ENCODE assay signal across 34 cellular contexts in genomic region chr16:49400611-49401010, GRCh38. TPM values are rescaled to one million over a fixed set of nuclear protein-coding genes. Genes with fewer than 3 reads are reported as not detected.
"Had no signal": no experiment of that assay in that cellular context is flagged by ENCODE, and none has a peak within 500 bp of the region (broad histone marks: within the 10 kb centered on the region; RNA-seq: fewer than 3 reads in every experiment).

No MANE protein-coding gene starts in this region.

- H3K4me1 ChIP-seq: ascending aorta, breast epithelium, colonic mucosa, esophagus squamous epithelium, gastroesophageal sphincter had no signal

- DNase-seq: activated CD4-positive, alpha-beta memory T cell treated with anti-CD3 and anti-CD28 coated beads, Interleukin-2, amount 10 ng/mL, durations not matched to agents 7 days and 5 days; activated CD4-positive, alpha-beta T cell treated with anti-CD3 and anti-CD28 coated beads for 1 hour; activated CD4-positive, alpha-beta T cell treated with anti-CD3 and anti-CD28 coated beads for 4 hours; activated CD4-positive, alpha-beta T cell treated with anti-CD3 and anti-CD28 coated beads, Interleukin-2, amount 10 ng/mL, durations not matched to agents 7 days and 5 days; activated CD4-positive, alpha-beta T cell treated with anti-CD3 and anti-CD28 coated beads, Interleukin-2, amount 50 U/mL, for 4 hours; activated CD8-positive, alpha-beta memory T cell treated with anti-CD3 and anti-CD28 coated beads, Interleukin-2, amount 50 U/mL, for 4 hours; activated effector memory CD4-positive, alpha-beta T cell treated with anti-CD3 and anti-CD28 coated beads, Interleukin-2, amount 50 U/mL, for 16 hours; activated naive CD4-positive, alpha-beta T cell treated with anti-CD3 and anti-CD28 coated beads for 36 hours; activated naive CD8-positive, alpha-beta T cell treated with anti-CD3 and anti-CD28 coated beads, Interleukin-2, amount 10 ng/mL, durations not matched to agents 7 days and 5 days; activated T-cell treated with anti-CD3 and anti-CD28 coated beads, Interleukin-2, amount 50 U/mL, for 1 hour; activated T-cell treated with anti-CD3 and anti-CD28 coated beads, Interleukin-2, amount 50 U/mL, for 48 hours; central memory CD4-positive, alpha-beta T cell; cerebellar nuclear complex; colonic mucosa; esophagus squamous epithelium; foreskin melanocyte; T-helper 2 cell had no signal

- H3K4me1 Mint-ChIP-seq: activated CD4-positive, alpha-beta memory T cell treated with anti-CD3 and anti-CD28 coated beads, Interleukin-2, amount 10 ng/mL, durations not matched to agents 7 days and 5 days; activated CD4-positive, alpha-beta T cell treated with anti-CD3 and anti-CD28 coated beads, Interleukin-2, amount 10 ng/mL, durations not matched to agents 7 days and 5 days; activated naive CD4-positive, alpha-beta T cell treated with anti-CD3 and anti-CD28 coated beads, Interleukin-2, amount 50 U/mL, for 24 hours; activated naive CD8-positive, alpha-beta T cell treated with anti-CD3 and anti-CD28 coated beads, Interleukin-2, amount 10 ng/mL, durations not matched to agents 7 days and 5 days; brain; WTC11 had no signal

- H3K9me3 Mint-ChIP-seq: activated CD4-positive, alpha-beta memory T cell treated with anti-CD3 and anti-CD28 coated beads, Interleukin-2, amount 10 ng/mL, durations not matched to agents 7 days and 5 days; activated CD4-positive, alpha-beta T cell treated with anti-CD3 and anti-CD28 coated beads, Interleukin-2, amount 10 ng/mL, durations not matched to agents 7 days and 5 days had no signal

- H3K4me3 ChIP-seq: ascending aorta, breast epithelium, cardiac muscle cell, colonic mucosa, esophagus squamous epithelium, gastroesophageal sphincter had no signal

- H3K27ac Mint-ChIP-seq: activated CD4-positive, alpha-beta memory T cell treated with anti-CD3 and anti-CD28 coated beads, Interleukin-2, amount 10 ng/mL, durations not matched to agents 7 days and 5 days; activated CD4-positive, alpha-beta T cell treated with anti-CD3 and anti-CD28 coated beads, Interleukin-2, amount 10 ng/mL, durations not matched to agents 7 days and 5 days; activated naive CD4-positive, alpha-beta T cell treated with anti-CD3 and anti-CD28 coated beads for 36 hours; activated naive CD4-positive, alpha-beta T cell treated with anti-CD3 and anti-CD28 coated beads, Interleukin-2, amount 50 U/mL, for 24 hours; activated naive CD8-positive, alpha-beta T cell treated with anti-CD3 and anti-CD28 coated beads, Interleukin-2, amount 10 ng/mL, durations not matched to agents 7 days and 5 days; activated T-helper 1 cell treated with anti-CD3 and anti-CD28 coated beads, Interleukin-12 subunit alpha, Interleukin-12 subunit beta, Interleukin-2, Interleukin-4 antibody, amounts not matched to agents 30 ng/mL and 10 ng/mL and 1 ng/mL, durations not matched to agents 14 hours and 24 hours and 36 hours; activated T-helper 2 cell treated with anti-CD3 and anti-CD28 coated beads, Interferon-gamma antibody, Interleukin-2, Interleukin-4, amounts not matched to agents 10 μg/mL and 5 μg/mL and 100 μg/mL, durations not matched to agents 14 hours and 24 hours and 36 hours; brain; WTC11 had no signal

- H3K4me3 Mint-ChIP-seq: activated CD4-positive, alpha-beta memory T cell treated with anti-CD3 and anti-CD28 coated beads, Interleukin-2, amount 10 ng/mL, durations not matched to agents 7 days and 5 days; activated CD4-positive, alpha-beta T cell treated with anti-CD3 and anti-CD28 coated beads, Interleukin-2, amount 10 ng/mL, durations not matched to agents 7 days and 5 days; activated naive CD4-positive, alpha-beta T cell treated with anti-CD3 and anti-CD28 coated beads for 36 hours; activated naive CD4-positive, alpha-beta T cell treated with anti-CD3 and anti-CD28 coated beads, Interleukin-2, amount 50 U/mL, for 24 hours; activated naive CD8-positive, alpha-beta T cell treated with anti-CD3 and anti-CD28 coated beads, Interleukin-2, amount 10 ng/mL, durations not matched to agents 7 days and 5 days; activated T-helper 1 cell treated with anti-CD3 and anti-CD28 coated beads, Interleukin-12 subunit alpha, Interleukin-12 subunit beta, Interleukin-2, Interleukin-4 antibody, amounts not matched to agents 30 ng/mL and 10 ng/mL and 1 ng/mL, durations not matched to agents 14 hours and 24 hours and 36 hours; brain; WTC11 had no signal

- H3K27ac ChIP-seq: ascending aorta, breast epithelium, cardiac muscle cell, colonic mucosa, epithelial cell of prostate, esophagus squamous epithelium, gastroesophageal sphincter, VCaP had no signal

- H3K27me3 Mint-ChIP-seq: activated CD4-positive, alpha-beta memory T cell treated with anti-CD3 and anti-CD28 coated beads, Interleukin-2, amount 10 ng/mL, durations not matched to agents 7 days and 5 days had no signal

- ATAC-seq: gastroesophageal sphincter, WTC11 had no signal

- H3K9me3 ChIP-seq: ascending aorta, colonic mucosa, esophagus squamous epithelium had no signal

- H3K36me3 ChIP-seq: ascending aorta, breast epithelium, cardiac muscle cell, colonic mucosa, esophagus squamous epithelium, gastroesophageal sphincter had no signal

- H3K36me3 Mint-ChIP-seq: activated naive CD4-positive, alpha-beta T cell treated with anti-CD3 and anti-CD28 coated beads, Interleukin-2, amount 50 U/mL, for 24 hours; activated naive CD8-positive, alpha-beta T cell treated with anti-CD3 and anti-CD28 coated beads, Interleukin-2, amount 10 ng/mL, durations not matched to agents 7 days and 5 days; brain had no signal

RNA-seq across cellular contexts. Expression of gene C16orf78, which starts 27.0 kb away (rescaled TPM):
- total RNA-seq: activated CD4-positive, alpha-beta memory T cell treated with anti-CD3 and anti-CD28 coated beads, Interleukin-2, amount 10 ng/mL, durations not matched to agents 7 days and 5 days; activated CD4-positive, alpha-beta T cell treated with anti-CD3 and anti-CD28 coated beads, Interleukin-2, amount 10 ng/mL, durations not matched to agents 7 days and 5 days; activated naive CD4-positive, alpha-beta T cell treated with anti-CD3 and anti-CD28 coated beads for 36 hours; activated naive CD8-positive, alpha-beta T cell treated with anti-CD3 and anti-CD28 coated beads, Interleukin-2, amount 10 ng/mL, durations not matched to agents 7 days and 5 days; activated T-helper 1 cell treated with anti-CD3 and anti-CD28 coated beads, Interleukin-12 subunit alpha, Interleukin-12 subunit beta, Interleukin-2, Interleukin-4 antibody, amounts not matched to agents 30 ng/mL and 10 ng/mL and 1 ng/mL, durations not matched to agents 14 hours and 24 hours and 36 hours; activated T-helper 2 cell treated with anti-CD3 and anti-CD28 coated beads, Interferon-gamma antibody, Interleukin-2, Interleukin-4, amounts not matched to agents 10 μg/mL and 5 μg/mL and 100 μg/mL, durations not matched to agents 14 hours and 24 hours and 36 hours; ascending aorta; breast epithelium; cardiac muscle cell; colonic mucosa; dermis microvascular lymphatic vessel endothelial cell; endothelial cell of umbilical vein; esophagus squamous epithelium; fibroblast of lung; fibroblast of villous mesenchyme; gastroesophageal sphincter; glomerular endothelial cell; T-helper 1 cell treated with Interleukin-12 subunit alpha and Interleukin-12 subunit beta and Interleukin-4 antibody, amounts not matched to agents 30 ng/mL and 1 ng/mL, for 36 hours; WTC11 had no signal
